21 cellular contexts compared by ENCODE assay signal in genomic region chr14:91568626-91569025, GRCh38. TPM values are rescaled to one million over a fixed set of nuclear protein-coding genes. Genes with fewer than 3 reads are reported as not detected.
DNase-seq lines count a peak whose midpoint lies in the region; ATAC-seq and TF ChIP-seq lines count a peak whose summit lies in the region.
"Had no signal": no experiment of that assay in that cellular context is flagged by ENCODE, and none has a peak within 500 bp of the region (broad histone marks: within the 10 kb centered on the region; RNA-seq: fewer than 3 reads in every experiment).

No MANE protein-coding gene starts in this region.

- peak; percentile 52 for TF ChIP-seq CTCF in WERI-Rb-1 (IDR thresholded peaks at IDR 0.05; ENCODE audit: low read depth, low read length)
- no peak for TF ChIP-seq CTCF in GM20000 (IDR thresholded peaks at IDR 0.05; ENCODE audit: extremely low read depth, missing control alignments)

- CTCF ChIA-PET in activated naive CD4-positive, alpha-beta T cell treated with anti-CD3 and anti-CD28 coated beads for 36 hours (lab: Charles Lee) = interaction anchor here (0.6 kb wide), 1 partner anchor 367 kb away, joined by 3 read pairs; no protein-coding TSS in a partner anchor

- intact Hi-C loops in activated naive CD4-positive, alpha-beta T cell treated with anti-CD3 and anti-CD28 coated beads for 36 hours (cut with micrococcal nuclease) = no loop called here

- H3K4me3 Mint-ChIP-seq in activated naive CD4-positive, alpha-beta T cell treated with anti-CD3 and anti-CD28 coated beads for 36 hours = no peak overlapping the region
- H3K4me3 Mint-ChIP-seq in immature natural killer cell = no peak overlapping the region
- H3K4me3 Mint-ChIP-seq: CD8-positive, alpha-beta T cell had no signal

- no peak overlapping the region for H3K27ac Mint-ChIP-seq in activated naive CD4-positive, alpha-beta T cell treated with anti-CD3 and anti-CD28 coated beads for 36 hours
- H3K27ac Mint-ChIP-seq in immature natural killer cell = no peak overlapping the region
- H3K27ac Mint-ChIP-seq: CD8-positive, alpha-beta T cell had no signal

- H3K4me3 ChIP-seq in WERI-Rb-1 (ENCODE audit: low read depth, low read length) = no peak overlapping the region
- H3K4me3 ChIP-seq: GM12878, Peyer's patch had no signal

- DNase-seq in activated naive CD4-positive, alpha-beta T cell treated with anti-CD3 and anti-CD28 coated beads for 36 hours = peak; percentile 12
- no peak for DNase-seq in activated naive CD4-positive, alpha-beta T cell (lab: John Stamatoyannopoulos, UW)
- DNase-seq in WERI-Rb-1 (peak; percentile 34), left lobe of liver (ENCODE audit: low spot score) (peak; percentile 59), GM20000 (ENCODE audit: low spot score) (no peak), immature natural killer cell (no peak)
- DNase-seq: CD8-positive, alpha-beta T cell; GDM1; GOT3; KBM-7; NCI-H1048; NCI-H146; NCI-H2081; NCI-H510A treated with DMSO at 0.1 percent for 48 hours; NCI-H82; Peyer's patch; SK-N-SH had no signal

- no peaks in the 10 kb centered on the region for H3K36me3 ChIP-seq in WERI-Rb-1
- H3K36me3 ChIP-seq: Peyer's patch had no signal

- H3K9me3 ChIP-seq in WERI-Rb-1 (ENCODE audit: severe bottlenecking) = no peaks in the 10 kb centered on the region
- H3K9me3 ChIP-seq: Peyer's patch, SK-N-SH had no signal

- H3K36me3 Mint-ChIP-seq in activated naive CD4-positive, alpha-beta T cell treated with anti-CD3 and anti-CD28 coated beads for 36 hours (ENCODE audit: low read depth) = no peaks in the 10 kb centered on the region
- H3K36me3 Mint-ChIP-seq in immature natural killer cell = no peaks in the 10 kb centered on the region
- H3K36me3 Mint-ChIP-seq: CD8-positive, alpha-beta T cell had no signal

- ATAC-seq in left lobe of liver (peak; percentile 99), HG03039 (IDR thresholded peaks at IDR 0.05; ENCODE audit: unreplicated experiment) (no peak), HG03432 (IDR thresholded peaks at IDR 0.05; ENCODE audit: unreplicated experiment) (no peak)
- ATAC-seq: CD8-positive, alpha-beta T cell; GM12878; Right ventricle myocardium inferior had no signal

- H3K27me3 ChIP-seq in WERI-Rb-1 (ENCODE audit: insufficient read depth, low read depth, severe bottlenecking) = peaks cover 5% of the 10 kb centered on the region
- H3K27me3 ChIP-seq: Peyer's patch had no signal

- peaks cover 2% of the 10 kb centered on the region for H3K27me3 Mint-ChIP-seq in activated naive CD4-positive, alpha-beta T cell treated with anti-CD3 and anti-CD28 coated beads for 36 hours (ENCODE audit: low read depth)
- peaks cover 0 to 19% (median 3%) of the 10 kb centered on the region in 3 donors for H3K27me3 Mint-ChIP-seq in immature natural killer cell (ENCODE audit: low read depth in 3 of 3)

- H3K27ac ChIP-seq in WERI-Rb-1 = no peak overlapping the region
- H3K27ac ChIP-seq: Peyer's patch had no signal

- peaks cover 4% of the 10 kb centered on the region for H3K4me1 Mint-ChIP-seq in activated naive CD4-positive, alpha-beta T cell treated with anti-CD3 and anti-CD28 coated beads for 36 hours (ENCODE audit: low read depth)
- peaks cover 0 to 7% of the 10 kb centered on the region in 2 donors for H3K4me1 Mint-ChIP-seq in immature natural killer cell

- H3K9me3 Mint-ChIP-seq in activated naive CD4-positive, alpha-beta T cell treated with anti-CD3 and anti-CD28 coated beads for 36 hours = no peaks in the 10 kb centered on the region
- peaks cover 0 to 2% (median 0%) of the 10 kb centered on the region in 6 donors for H3K9me3 Mint-ChIP-seq in immature natural killer cell
- H3K9me3 Mint-ChIP-seq: CD8-positive, alpha-beta T cell had no signal

RNA-seq across cellular contexts. Expression of gene PPP4R3A, which starts 58.5 kb away (rescaled TPM):
- total RNA-seq in activated naive CD4-positive, alpha-beta T cell treated with anti-CD3 and anti-CD28 coated beads for 36 hours = 100 to 1,000 TPM; 114 to 118 TPM
- 35.2 TPM for total RNA-seq in left lobe of liver
- polyA plus RNA-seq in immature natural killer cell = 100 to 1,000 TPM in 1 of 3 donors, 10 to 100 TPM in 2; 39.4 to 113 (median 46.8) TPM

Comparison
In these comparisons a context has a peak if more than half of its experiments do, and no peak if none do; other contexts are left out.
1. DNase-seq: peak in activated naive CD4-positive, alpha-beta T cell treated with anti-CD3 and anti-CD28 coated beads for 36 hours (single experiment), WERI-Rb-1 (single experiment) and left lobe of liver (single experiment); none in activated naive CD4-positive, alpha-beta T cell (0 of 4), GM20000 (single experiment) and immature natural killer cell (0 of 3).